ENCODE assay signal across 8 cellular contexts in genomic region chr12:6312529-6313325, GRCh38. TPM values are rescaled to one million over a fixed set of nuclear protein-coding genes. Genes with fewer than 3 reads are reported as not detected.
DNase-seq lines count a peak whose midpoint lies in the region; ATAC-seq and TF ChIP-seq lines count a peak whose summit lies in the region.

No MANE protein-coding gene starts in this region.

- H3K4me1 ChIP-seq in esophagus (ENCODE audit: control insufficient read depth in 2 of 2, insufficient read depth in 2 of 2, low read length in 1 of 2), result peaks cover 0 to 26% of the 10 kb centered on the region in 2 donors

- no peak overlapping the region for H3K4me3 Mint-ChIP-seq in stimulated activated naive B cell treated with anti-CD40 and anti-IgM and Interleukin-4, amounts not matched to agents 10 μg/mL and 1 μg/mL and 100 μg/mL, for 72 hours

- no peaks in the 10 kb centered on the region for H3K9me3 ChIP-seq in esophagus (ENCODE audit: control insufficient read depth in 2 of 2, insufficient read depth in 1 of 2, low read depth in 1 of 2, low read length in 1 of 2)

- peaks cover 0 to 1% of the 10 kb centered on the region in 2 donors for H3K36me3 Mint-ChIP-seq in stimulated activated naive B cell treated with anti-CD40 and anti-IgM and Interleukin-4, amounts not matched to agents 10 μg/mL and 1 μg/mL and 100 μg/mL, for 72 hours

- H3K36me3 ChIP-seq in esophagus (ENCODE audit: control insufficient read depth in 2 of 2, insufficient read depth in 2 of 2, low read length in 1 of 2), result peaks cover 0 to 15% of the 10 kb centered on the region in 2 donors

- TF ChIP-seq CTCF in C4-2B (conservative IDR thresholded peaks at IDR 0.05), result no peak

- no peaks in the 10 kb centered on the region for H3K9me3 Mint-ChIP-seq in stimulated activated naive B cell treated with anti-CD40 and anti-IgM and Interleukin-4, amounts not matched to agents 10 μg/mL and 1 μg/mL and 100 μg/mL, for 72 hours

- DNase-seq in stimulated activated naive B cell treated with anti-CD40 and anti-IgM and Interleukin-4, amounts not matched to agents 10 μg/mL and 1 μg/mL and 100 μg/mL, for 72 hours, result peak; percentile 56
- DNase-seq in hypothalamus (lab: John Stamatoyannopoulos, UW), result no peak
- DNase-seq in DMS114 treated with DMSO at 0.1 percent for 48 hours (lab: John Stamatoyannopoulos, UW; ENCODE audit: unreplicated experiment), result no peak
- no peak for DNase-seq in COLO829 (ENCODE audit: low spot score)

- H3K4me1 Mint-ChIP-seq in stimulated activated naive B cell treated with anti-CD40 and anti-IgM and Interleukin-4, amounts not matched to agents 10 μg/mL and 1 μg/mL and 100 μg/mL, for 72 hours, result peaks cover 22 to 26% of the 10 kb centered on the region in 2 donors

- ATAC-seq in HG03571 (IDR thresholded peaks at IDR 0.05; ENCODE audit: unreplicated experiment), result peak; percentile 44
- ATAC-seq in stimulated activated naive B cell treated with anti-CD40 and anti-IgM and Interleukin-4, amounts not matched to agents 10 μg/mL and 1 μg/mL and 100 μg/mL, for 72 hours (replicated peaks), result peak; percentile 76 to 86

- H3K27me3 ChIP-seq in esophagus (ENCODE audit: control insufficient read depth in 1 of 2, insufficient read depth in 2 of 2, low read length in 2 of 2), result no peaks in the 10 kb centered on the region

- peak overlapping the region; percentile 63 for H3K27ac Mint-ChIP-seq in stimulated activated naive B cell treated with anti-CD40 and anti-IgM and Interleukin-4, amounts not matched to agents 10 μg/mL and 1 μg/mL and 100 μg/mL, for 72 hours

- H3K4me3 ChIP-seq in esophagus (ENCODE audit: low read depth in 1 of 2, low read length in 2 of 2), result peak overlapping the region in 1 of 2 donors; percentile 34

- peak; percentile 31 for TF ChIP-seq POLR2A in GM19193 (IDR thresholded peaks at IDR 0.05; ENCODE audit: extremely low read depth, insufficient read depth, insufficient read length)

- peaks cover 64 to 85% of the 10 kb centered on the region in 2 donors for H3K27me3 Mint-ChIP-seq in stimulated activated naive B cell treated with anti-CD40 and anti-IgM and Interleukin-4, amounts not matched to agents 10 μg/mL and 1 μg/mL and 100 μg/mL, for 72 hours

- H3K27ac ChIP-seq in C4-2B (peak overlapping the region; percentile 68), esophagus (ENCODE audit: low read depth in 2 of 2, low read length in 1 of 2) (peak overlapping the region; percentile 96 to 97)

- WGBS in esophagus, 2 donors, result 44 to 47% methylated on average over 11 of the region's 11 CpGs

RNA-seq across cellular contexts. Expression of gene PLEKHG6, which starts 2.2 kb away (rescaled TPM):
- polyA plus RNA-seq in esophagus, result 10 to 100 TPM; 25.0 to 70.3 TPM

RNA-seq across cellular contexts. Expression of gene TNFRSF1A, which starts 29.1 kb away (rescaled TPM):
- 10 to 100 TPM; 41.7 to 71.4 TPM for polyA plus RNA-seq in esophagus
